In genomic region chr4:1039493-1040343, GRCh38 we compare ENCODE assay signal across 14 cellular contexts. TPM values are rescaled to one million over a fixed set of nuclear protein-coding genes. Genes with fewer than 3 reads are reported as not detected.
DNase-seq lines count a peak whose midpoint lies in the region; ATAC-seq and TF ChIP-seq lines count a peak whose summit lies in the region.
"Had no signal": no experiment of that assay in that cellular context is flagged by ENCODE, and none has a peak within 500 bp of the region (broad histone marks: within the 10 kb centered on the region; RNA-seq: fewer than 3 reads in every experiment).

No MANE protein-coding gene starts in this region.

- H3K36me3 ChIP-seq in MG63, result no peaks in the 10 kb centered on the region
- H3K36me3 ChIP-seq in mucosa of descending colon (ENCODE audit: low read depth), result no peaks in the 10 kb centered on the region
- H3K36me3 ChIP-seq: BLaER1 had no signal

- no peaks in the 10 kb centered on the region for H3K9me3 Mint-ChIP-seq in activated CD4-positive, alpha-beta memory T cell treated with anti-CD3 and anti-CD28 coated beads for 36 hours
- no peaks in the 10 kb centered on the region for H3K9me3 Mint-ChIP-seq in natural killer cell
- H3K9me3 Mint-ChIP-seq: H9; T-helper 2 cell treated with Interferon-gamma antibody and Interleukin-4, amounts not matched to agents 5 μg/mL and 100 μg/mL, for 36 hours had no signal

- peak; percentile 79 for DNase-seq in MG63
- DNase-seq in dermis microvascular lymphatic vessel endothelial cell (ENCODE audit: low read depth in 2 of 2), result peak; percentile 29 to 32
- DNase-seq in mucosa of descending colon, result peak in 1 of 3 donors; percentile 58
- no peak for DNase-seq in activated CD4-positive, alpha-beta memory T cell treated with anti-CD3 and anti-CD28 coated beads for 36 hours
- no peak for DNase-seq in HPDE6-E6E7 (ENCODE audit: extremely low spot score)
- DNase-seq in pons (ENCODE audit: low spot score), result no peak
- DNase-seq in natural killer cell, result no peak
- DNase-seq: H9; naive thymus-derived CD4-positive, alpha-beta T cell; NCI-H2171 treated with DMSO at 0.1 percent for 48 hours had no signal

- H3K4me3 ChIP-seq in MG63 (no peak overlapping the region), mucosa of descending colon (no peak overlapping the region)
- H3K4me3 ChIP-seq: BLaER1, GM12878 had no signal

- no peaks in the 10 kb centered on the region for H3K4me1 Mint-ChIP-seq in activated CD4-positive, alpha-beta memory T cell treated with anti-CD3 and anti-CD28 coated beads for 36 hours (ENCODE audit: low read depth)
- peaks cover 0 to 4% of the 10 kb centered on the region in 2 donors for H3K4me1 Mint-ChIP-seq in natural killer cell

- H3K27ac Mint-ChIP-seq in activated CD4-positive, alpha-beta memory T cell treated with anti-CD3 and anti-CD28 coated beads for 36 hours, result no peak overlapping the region
- no peak overlapping the region for H3K27ac Mint-ChIP-seq in natural killer cell
- H3K27ac Mint-ChIP-seq: H9; naive thymus-derived CD4-positive, alpha-beta T cell; T-helper 2 cell treated with Interferon-gamma antibody and Interleukin-4, amounts not matched to agents 5 μg/mL and 100 μg/mL, for 36 hours had no signal

- POLR2A ChIA-PET in activated CD4-positive, alpha-beta memory T cell treated with anti-CD3 and anti-CD28 coated beads for 36 hours (lab: Charles Lee), result no interaction called here

- TF ChIP-seq CTCF in 22Rv1 (IDR thresholded peaks at IDR 0.05) (no peak), mucosa of descending colon (IDR thresholded peaks at IDR 0.05) (no peak), natural killer cell (IDR thresholded peaks at IDR 0.05) (no peak)

- peaks cover 19% of the 10 kb centered on the region for H3K4me1 ChIP-seq in mucosa of descending colon (ENCODE audit: low read depth)

- CTCF ChIA-PET in activated CD4-positive, alpha-beta memory T cell treated with anti-CD3 and anti-CD28 coated beads for 36 hours (lab: Charles Lee), result no interaction called here

- no peak overlapping the region for H3K4me3 Mint-ChIP-seq in activated CD4-positive, alpha-beta memory T cell treated with anti-CD3 and anti-CD28 coated beads for 36 hours
- no peak overlapping the region for H3K4me3 Mint-ChIP-seq in natural killer cell
- H3K4me3 Mint-ChIP-seq: H9; naive thymus-derived CD4-positive, alpha-beta T cell; T-helper 2 cell treated with Interferon-gamma antibody and Interleukin-4, amounts not matched to agents 5 μg/mL and 100 μg/mL, for 36 hours had no signal

- peak overlapping the region; percentile 63 for H3K27ac ChIP-seq in 22Rv1
- H3K27ac ChIP-seq: BLaER1 had no signal

- intact Hi-C loops in mucosa of descending colon (cut with DNase I, micrococcal nuclease), result no loop called here
- intact Hi-C loops in activated CD4-positive, alpha-beta memory T cell treated with anti-CD3 and anti-CD28 coated beads for 36 hours (cut with micrococcal nuclease), result no loop called here
- intact Hi-C loops in natural killer cell (cut with micrococcal nuclease), result no loop called here

- ATAC-seq in mucosa of descending colon, result peak; percentile 51
- no peak for ATAC-seq in natural killer cell
- ATAC-seq: GM12878; naive thymus-derived CD4-positive, alpha-beta T cell had no signal

- H3K36me3 Mint-ChIP-seq in activated CD4-positive, alpha-beta memory T cell treated with anti-CD3 and anti-CD28 coated beads for 36 hours, result no peaks in the 10 kb centered on the region
- H3K36me3 Mint-ChIP-seq in natural killer cell, result no peaks in the 10 kb centered on the region
- H3K36me3 Mint-ChIP-seq: naive thymus-derived CD4-positive, alpha-beta T cell had no signal

- H3K27me3 Mint-ChIP-seq in activated CD4-positive, alpha-beta memory T cell treated with anti-CD3 and anti-CD28 coated beads for 36 hours, result peaks cover 2% of the 10 kb centered on the region
- H3K27me3 Mint-ChIP-seq in natural killer cell (ENCODE audit: low read depth in 2 of 2), result peaks cover under 1 to 3% of the 10 kb centered on the region in 2 donors

- H3K27me3 ChIP-seq in MG63, result no peaks in the 10 kb centered on the region

- H3K9me3 ChIP-seq in MG63, result no peaks in the 10 kb centered on the region
- no peaks in the 10 kb centered on the region for H3K9me3 ChIP-seq in mucosa of descending colon
- H3K9me3 ChIP-seq: BLaER1 had no signal

RNA-seq across cellular contexts. Expression of gene FGFRL1, which starts 28.3 kb away (rescaled TPM):
- 41.7 and 59.5 TPM in 2 replicates for total RNA-seq in MG63 (2014; rRNA removed; shearing (Covaris generic); ENCODE audit: low replicate concordance)
- total RNA-seq in dermis microvascular lymphatic vessel endothelial cell, result 6.2 and 14.3 TPM in 2 replicates
- total RNA-seq in mucosa of descending colon, result 10 to 100 TPM; 14.7 to 19.3 (median 16.9) TPM
- 10 to 100 TPM; 12.2 to 15.1 TPM for total RNA-seq in activated CD4-positive, alpha-beta memory T cell treated with anti-CD3 and anti-CD28 coated beads for 36 hours
- 10 to 100 TPM; 28.0 to 39.8 (median 32.5) TPM for total RNA-seq in natural killer cell

RNA-seq across cellular contexts. Expression of gene SLC26A1, which starts 46.5 kb away (rescaled TPM):
- not detected in 2 replicates for total RNA-seq in MG63 (2014; rRNA removed; shearing (Covaris generic); ENCODE audit: low replicate concordance)
- 0.13 TPM in 2 replicates for total RNA-seq in dermis microvascular lymphatic vessel endothelial cell
- total RNA-seq in mucosa of descending colon, result 1 to 10 TPM in 2 of 3 donors, under 1 TPM in 1; 0.85 to 2.8 (median 1.9) TPM
- total RNA-seq in activated CD4-positive, alpha-beta memory T cell treated with anti-CD3 and anti-CD28 coated beads for 36 hours, result not detected
- total RNA-seq in natural killer cell, result under 1 TPM; 0.19 to 0.80 (median 0.61) TPM

RNA-seq across cellular contexts. Expression of gene IDUA, which starts 52.9 kb away (rescaled TPM):
- total RNA-seq in MG63 (2014; rRNA removed; shearing (Covaris generic); ENCODE audit: low replicate concordance), result 3.4 and 13.5 TPM in 2 replicates
- total RNA-seq in dermis microvascular lymphatic vessel endothelial cell, result 5.4 and 10.5 TPM in 2 replicates
- 10 to 100 TPM; 29.7 to 45.7 (median 33.4) TPM for total RNA-seq in mucosa of descending colon
- 10 to 100 TPM in 1 of 2 experiments, 1 to 10 TPM in 1; 9.0 to 10.1 TPM for total RNA-seq in activated CD4-positive, alpha-beta memory T cell treated with anti-CD3 and anti-CD28 coated beads for 36 hours
- 10 to 100 TPM; 38.7 to 43.6 (median 43.0) TPM for total RNA-seq in natural killer cell

Comparison
In these comparisons a context has a peak if more than half of its experiments do, and no peak if none do; other contexts are left out.
1. DNase-seq: peak in MG63 (single experiment) and dermis microvascular lymphatic vessel endothelial cell (2 of 2); none in activated CD4-positive, alpha-beta memory T cell treated with anti-CD3 and anti-CD28 coated beads for 36 hours (single experiment), HPDE6-E6E7 (single experiment), pons (single experiment) and natural killer cell (single experiment).